Comparison of ENCODE assay signal across 1 cellular context in the genomic region with DNA sequence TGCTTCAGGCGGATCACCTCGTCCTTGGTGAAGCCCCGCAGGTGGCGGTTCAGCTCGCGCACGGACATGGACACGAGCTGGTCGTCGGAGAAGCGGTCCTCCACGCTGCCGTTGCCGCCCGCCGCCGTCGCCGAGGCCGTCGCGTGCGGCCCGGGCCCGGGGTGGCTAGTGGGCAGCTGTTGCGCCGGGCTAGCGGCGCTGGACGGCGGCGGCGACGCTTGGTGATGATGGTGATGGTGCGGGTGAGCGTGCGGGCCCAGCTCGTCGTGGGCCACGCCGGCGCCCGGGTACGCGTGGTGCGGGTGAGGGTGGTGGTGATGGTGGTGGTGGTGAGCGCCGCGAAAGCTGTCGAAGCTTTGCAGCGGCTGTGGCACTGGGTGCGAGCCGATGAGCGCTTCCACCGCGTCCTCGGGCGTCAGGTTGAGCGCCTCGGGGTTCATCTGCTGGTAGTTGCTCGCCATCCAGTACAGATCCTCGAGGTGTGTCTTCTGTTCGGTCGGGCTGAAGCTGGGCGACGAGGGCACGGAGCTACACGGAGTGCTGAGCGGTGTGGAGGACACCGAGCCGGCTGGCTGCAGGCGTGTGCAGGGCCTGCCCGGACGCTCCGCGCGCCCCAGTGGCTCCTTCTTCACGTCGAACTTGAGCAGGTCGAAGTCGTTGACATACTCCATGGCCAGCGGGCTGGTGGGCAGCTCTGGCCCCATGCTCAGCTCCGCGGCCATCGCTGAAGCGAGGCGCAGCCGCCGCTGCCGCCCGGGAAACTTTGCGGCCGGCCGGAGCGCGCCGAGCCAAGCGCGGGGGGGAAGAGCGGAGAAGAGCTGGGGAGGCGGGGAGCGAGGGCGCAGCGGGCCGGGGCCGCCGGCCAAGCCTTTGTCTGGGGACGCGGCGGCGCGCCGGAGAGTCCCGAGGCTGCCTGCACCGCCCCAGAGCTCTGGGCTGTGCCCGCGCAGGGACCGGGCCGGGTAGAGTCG.
TF ChIP-seq lines count a peak whose summit lies in the region.

No MANE protein-coding gene starts in this region.

TF ChIP-seq in HepG2, 621 proteins besides CTCF, POLR2A, EP300 and RAD21 (continued from another document and continues in another):
- TF ChIP-seq, protein P1, sequence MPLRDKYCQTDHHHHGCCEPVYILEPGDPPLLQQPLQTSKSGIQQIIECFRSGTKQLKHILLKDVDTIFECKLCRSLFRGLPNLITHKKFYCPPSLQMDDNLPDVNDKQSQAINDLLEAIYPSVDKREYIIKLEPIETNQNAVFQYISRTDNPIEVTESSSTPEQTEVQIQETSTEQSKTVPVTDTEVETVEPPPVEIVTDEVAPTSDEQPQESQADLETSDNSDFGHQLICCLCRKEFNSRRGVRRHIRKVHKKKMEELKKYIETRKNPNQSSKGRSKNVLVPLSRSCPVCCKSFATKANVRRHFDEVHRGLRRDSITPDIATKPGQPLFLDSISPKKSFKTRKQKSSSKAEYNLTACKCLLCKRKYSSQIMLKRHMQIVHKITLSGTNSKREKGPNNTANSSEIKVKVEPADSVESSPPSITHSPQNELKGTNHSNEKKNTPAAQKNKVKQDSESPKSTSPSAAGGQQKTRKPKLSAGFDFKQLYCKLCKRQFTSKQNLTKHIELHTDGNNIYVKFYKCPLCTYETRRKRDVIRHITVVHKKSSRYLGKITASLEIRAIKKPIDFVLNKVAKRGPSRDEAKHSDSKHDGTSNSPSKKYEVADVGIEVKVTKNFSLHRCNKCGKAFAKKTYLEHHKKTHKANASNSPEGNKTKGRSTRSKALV (CRISPR knock-in tag; IDR thresholded peaks at IDR 0.05) = peak; percentile 100
- TF ChIP-seq, protein P2, sequence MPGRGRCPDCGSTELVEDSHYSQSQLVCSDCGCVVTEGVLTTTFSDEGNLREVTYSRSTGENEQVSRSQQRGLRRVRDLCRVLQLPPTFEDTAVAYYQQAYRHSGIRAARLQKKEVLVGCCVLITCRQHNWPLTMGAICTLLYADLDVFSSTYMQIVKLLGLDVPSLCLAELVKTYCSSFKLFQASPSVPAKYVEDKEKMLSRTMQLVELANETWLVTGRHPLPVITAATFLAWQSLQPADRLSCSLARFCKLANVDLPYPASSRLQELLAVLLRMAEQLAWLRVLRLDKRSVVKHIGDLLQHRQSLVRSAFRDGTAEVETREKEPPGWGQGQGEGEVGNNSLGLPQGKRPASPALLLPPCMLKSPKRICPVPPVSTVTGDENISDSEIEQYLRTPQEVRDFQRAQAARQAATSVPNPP (CRISPR knock-in tag; IDR thresholded peaks at IDR 0.05) = no peak
- TF ChIP-seq SATB2 (CRISPR knock-in tag; IDR thresholded peaks at IDR 0.05) = 0 out of 2 replicates have a peak, but pooled peaks have one; percentile 11
- peak; percentile 5; the same call in 1 of the 2 replicates for TF ChIP-seq SALL2 (CRISPR knock-in tag; IDR thresholded peaks at IDR 0.05)
- TF ChIP-seq, protein P3, sequence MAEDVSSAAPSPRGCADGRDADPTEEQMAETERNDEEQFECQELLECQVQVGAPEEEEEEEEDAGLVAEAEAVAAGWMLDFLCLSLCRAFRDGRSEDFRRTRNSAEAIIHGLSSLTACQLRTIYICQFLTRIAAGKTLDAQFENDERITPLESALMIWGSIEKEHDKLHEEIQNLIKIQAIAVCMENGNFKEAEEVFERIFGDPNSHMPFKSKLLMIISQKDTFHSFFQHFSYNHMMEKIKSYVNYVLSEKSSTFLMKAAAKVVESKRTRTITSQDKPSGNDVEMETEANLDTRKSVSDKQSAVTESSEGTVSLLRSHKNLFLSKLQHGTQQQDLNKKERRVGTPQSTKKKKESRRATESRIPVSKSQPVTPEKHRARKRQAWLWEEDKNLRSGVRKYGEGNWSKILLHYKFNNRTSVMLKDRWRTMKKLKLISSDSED (CRISPR knock-in tag; IDR thresholded peaks at IDR 0.05) = no peak
- 0 out of 2 replicates have a peak, but pooled peaks have one; percentile 43 for TF ChIP-seq ZNF549 (CRISPR knock-in tag; IDR thresholded peaks at IDR 0.05)
- TF ChIP-seq ZNF556 (CRISPR knock-in tag; IDR thresholded peaks at IDR 0.05; ENCODE audit: borderline replicate concordance) = 0 out of 2 replicates have a peak, but pooled peaks have one; percentile 4
- no peak for TF ChIP-seq SRSF4 (IDR thresholded peaks at IDR 0.05; ENCODE audit: low read depth, low read length, poor library complexity, severe bottlenecking)
- peak; percentile 77; the same call in 1 of the 2 replicates for TF ChIP-seq ZNF777 (CRISPR knock-in tag; IDR thresholded peaks at IDR 0.05)
- TF ChIP-seq, protein P4, sequence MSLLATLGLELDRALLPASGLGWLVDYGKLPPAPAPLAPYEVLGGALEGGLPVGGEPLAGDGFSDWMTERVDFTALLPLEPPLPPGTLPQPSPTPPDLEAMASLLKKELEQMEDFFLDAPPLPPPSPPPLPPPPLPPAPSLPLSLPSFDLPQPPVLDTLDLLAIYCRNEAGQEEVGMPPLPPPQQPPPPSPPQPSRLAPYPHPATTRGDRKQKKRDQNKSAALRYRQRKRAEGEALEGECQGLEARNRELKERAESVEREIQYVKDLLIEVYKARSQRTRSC (CRISPR knock-in tag; IDR thresholded peaks at IDR 0.05; ENCODE audit: low read depth) = no peak
- TF ChIP-seq, protein P5, sequence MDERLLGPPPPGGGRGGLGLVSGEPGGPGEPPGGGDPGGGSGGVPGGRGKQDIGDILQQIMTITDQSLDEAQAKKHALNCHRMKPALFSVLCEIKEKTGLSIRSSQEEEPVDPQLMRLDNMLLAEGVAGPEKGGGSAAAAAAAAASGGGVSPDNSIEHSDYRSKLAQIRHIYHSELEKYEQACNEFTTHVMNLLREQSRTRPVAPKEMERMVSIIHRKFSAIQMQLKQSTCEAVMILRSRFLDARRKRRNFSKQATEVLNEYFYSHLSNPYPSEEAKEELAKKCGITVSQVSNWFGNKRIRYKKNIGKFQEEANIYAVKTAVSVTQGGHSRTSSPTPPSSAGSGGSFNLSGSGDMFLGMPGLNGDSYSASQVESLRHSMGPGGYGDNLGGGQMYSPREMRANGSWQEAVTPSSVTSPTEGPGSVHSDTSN (CRISPR knock-in tag; IDR thresholded peaks at IDR 0.05) = no peak
- TF ChIP-seq, protein P6, sequence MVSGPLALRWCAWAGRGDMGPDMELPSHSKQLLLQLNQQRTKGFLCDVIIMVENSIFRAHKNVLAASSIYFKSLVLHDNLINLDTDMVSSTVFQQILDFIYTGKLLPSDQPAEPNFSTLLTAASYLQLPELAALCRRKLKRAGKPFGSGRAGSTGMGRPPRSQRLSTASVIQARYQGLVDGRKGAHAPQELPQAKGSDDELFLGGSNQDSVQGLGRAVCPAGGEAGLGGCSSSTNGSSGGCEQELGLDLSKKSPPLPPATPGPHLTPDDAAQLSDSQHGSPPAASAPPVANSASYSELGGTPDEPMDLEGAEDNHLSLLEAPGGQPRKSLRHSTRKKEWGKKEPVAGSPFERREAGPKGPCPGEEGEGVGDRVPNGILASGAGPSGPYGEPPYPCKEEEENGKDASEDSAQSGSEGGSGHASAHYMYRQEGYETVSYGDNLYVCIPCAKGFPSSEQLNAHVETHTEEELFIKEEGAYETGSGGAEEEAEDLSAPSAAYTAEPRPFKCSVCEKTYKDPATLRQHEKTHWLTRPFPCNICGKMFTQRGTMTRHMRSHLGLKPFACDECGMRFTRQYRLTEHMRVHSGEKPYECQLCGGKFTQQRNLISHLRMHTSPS (CRISPR knock-in tag; IDR thresholded peaks at IDR 0.05; ENCODE audit: low read depth) = no peak
- TF ChIP-seq, protein P7, sequence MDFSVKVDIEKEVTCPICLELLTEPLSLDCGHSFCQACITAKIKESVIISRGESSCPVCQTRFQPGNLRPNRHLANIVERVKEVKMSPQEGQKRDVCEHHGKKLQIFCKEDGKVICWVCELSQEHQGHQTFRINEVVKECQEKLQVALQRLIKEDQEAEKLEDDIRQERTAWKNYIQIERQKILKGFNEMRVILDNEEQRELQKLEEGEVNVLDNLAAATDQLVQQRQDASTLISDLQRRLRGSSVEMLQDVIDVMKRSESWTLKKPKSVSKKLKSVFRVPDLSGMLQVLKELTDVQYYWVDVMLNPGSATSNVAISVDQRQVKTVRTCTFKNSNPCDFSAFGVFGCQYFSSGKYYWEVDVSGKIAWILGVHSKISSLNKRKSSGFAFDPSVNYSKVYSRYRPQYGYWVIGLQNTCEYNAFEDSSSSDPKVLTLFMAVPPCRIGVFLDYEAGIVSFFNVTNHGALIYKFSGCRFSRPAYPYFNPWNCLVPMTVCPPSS (IDR thresholded peaks at IDR 0.05) = no peak
- 0 out of 2 replicates have a peak, but pooled peaks have one; percentile 19 for TF ChIP-seq NFKB2 (CRISPR knock-in tag; IDR thresholded peaks at IDR 0.05; ENCODE audit: borderline replicate concordance)
- TF ChIP-seq, protein P8, sequence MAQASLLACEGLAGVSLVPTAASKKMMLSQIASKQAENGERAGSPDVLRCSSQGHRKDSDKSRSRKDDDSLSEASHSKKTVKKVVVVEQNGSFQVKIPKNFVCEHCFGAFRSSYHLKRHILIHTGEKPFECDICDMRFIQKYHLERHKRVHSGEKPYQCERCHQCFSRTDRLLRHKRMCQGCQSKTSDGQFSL (CRISPR knock-in tag; IDR thresholded peaks at IDR 0.05) = peak; percentile 69; the same call in 1 of the 2 replicates
- TF ChIP-seq HDAC6 (IDR thresholded peaks at IDR 0.05; ENCODE audit: low read depth, low read length) = 0 out of 2 replicates have a peak, but pooled peaks have one; percentile 55
- no peak for TF ChIP-seq NR1H2 (CRISPR knock-in tag; IDR thresholded peaks at IDR 0.05; ENCODE audit: borderline replicate concordance, low read depth)
- no peak for TF ChIP-seq ZNF550 (CRISPR knock-in tag; IDR thresholded peaks at IDR 0.05; ENCODE audit: borderline replicate concordance)
- TF ChIP-seq HOXD1 (CRISPR knock-in tag; IDR thresholded peaks at IDR 0.05) = 0 out of 2 replicates have a peak, but pooled peaks have one; percentile 39
- TF ChIP-seq ZNF563 (CRISPR knock-in tag; IDR thresholded peaks at IDR 0.05) = peak; percentile 34; the same call in 1 of the 2 replicates
- TF ChIP-seq DNMT3B (CRISPR knock-in tag; conservative IDR thresholded peaks at IDR 0.05) = no peak
- no peak; the same call in 1 of the 2 replicates for TF ChIP-seq FOXM1 (CRISPR knock-in tag; IDR thresholded peaks at IDR 0.05)
- 0 out of 2 replicates have a peak, but pooled peaks have one; percentile 36 for TF ChIP-seq PHF20 (CRISPR knock-in tag; IDR thresholded peaks at IDR 0.05)
- no peak for TF ChIP-seq ZBTB1 (CRISPR knock-in tag; IDR thresholded peaks at IDR 0.05; ENCODE audit: borderline replicate concordance)
- TF ChIP-seq, protein P9, sequence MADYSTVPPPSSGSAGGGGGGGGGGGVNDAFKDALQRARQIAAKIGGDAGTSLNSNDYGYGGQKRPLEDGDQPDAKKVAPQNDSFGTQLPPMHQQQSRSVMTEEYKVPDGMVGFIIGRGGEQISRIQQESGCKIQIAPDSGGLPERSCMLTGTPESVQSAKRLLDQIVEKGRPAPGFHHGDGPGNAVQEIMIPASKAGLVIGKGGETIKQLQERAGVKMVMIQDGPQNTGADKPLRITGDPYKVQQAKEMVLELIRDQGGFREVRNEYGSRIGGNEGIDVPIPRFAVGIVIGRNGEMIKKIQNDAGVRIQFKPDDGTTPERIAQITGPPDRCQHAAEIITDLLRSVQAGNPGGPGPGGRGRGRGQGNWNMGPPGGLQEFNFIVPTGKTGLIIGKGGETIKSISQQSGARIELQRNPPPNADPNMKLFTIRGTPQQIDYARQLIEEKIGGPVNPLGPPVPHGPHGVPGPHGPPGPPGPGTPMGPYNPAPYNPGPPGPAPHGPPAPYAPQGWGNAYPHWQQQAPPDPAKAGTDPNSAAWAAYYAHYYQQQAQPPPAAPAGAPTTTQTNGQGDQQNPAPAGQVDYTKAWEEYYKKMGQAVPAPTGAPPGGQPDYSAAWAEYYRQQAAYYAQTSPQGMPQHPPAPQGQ (CRISPR knock-in tag; IDR thresholded peaks at IDR 0.05; ENCODE audit: borderline replicate concordance) = no peak
- TF ChIP-seq ZFY (CRISPR knock-in tag; IDR thresholded peaks at IDR 0.05) = no peak
- no peak for TF ChIP-seq EHMT2 (IDR thresholded peaks at IDR 0.05; ENCODE audit: borderline replicate concordance, low read depth, low read length)
- TF ChIP-seq, protein P10, sequence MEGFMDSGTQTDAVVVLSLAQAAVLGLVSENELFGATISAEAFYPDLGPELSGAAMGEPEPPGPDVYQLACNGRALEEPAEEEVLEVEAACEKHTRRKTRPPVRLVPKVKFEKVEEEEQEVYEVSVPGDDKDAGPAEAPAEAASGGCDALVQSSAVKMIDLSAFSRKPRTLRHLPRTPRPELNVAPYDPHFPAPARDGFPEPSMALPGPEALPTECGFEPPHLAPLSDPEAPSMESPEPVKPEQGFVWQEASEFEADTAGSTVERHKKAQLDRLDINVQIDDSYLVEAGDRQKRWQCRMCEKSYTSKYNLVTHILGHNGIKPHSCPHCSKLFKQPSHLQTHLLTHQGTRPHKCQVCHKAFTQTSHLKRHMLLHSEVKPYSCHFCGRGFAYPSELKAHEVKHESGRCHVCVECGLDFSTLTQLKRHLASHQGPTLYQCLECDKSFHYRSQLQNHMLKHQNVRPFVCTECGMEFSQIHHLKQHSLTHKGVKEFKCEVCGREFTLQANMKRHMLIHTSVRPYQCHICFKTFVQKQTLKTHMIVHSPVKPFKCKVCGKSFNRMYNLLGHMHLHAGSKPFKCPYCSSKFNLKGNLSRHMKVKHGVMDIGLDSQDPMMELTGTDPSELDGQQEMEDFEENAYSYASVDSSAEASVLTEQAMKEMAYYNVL (CRISPR knock-in tag; IDR thresholded peaks at IDR 0.05; ENCODE audit: borderline replicate concordance) = 0 out of 2 replicates have a peak, but pooled peaks have one; percentile 3
- TF ChIP-seq, protein P11, sequence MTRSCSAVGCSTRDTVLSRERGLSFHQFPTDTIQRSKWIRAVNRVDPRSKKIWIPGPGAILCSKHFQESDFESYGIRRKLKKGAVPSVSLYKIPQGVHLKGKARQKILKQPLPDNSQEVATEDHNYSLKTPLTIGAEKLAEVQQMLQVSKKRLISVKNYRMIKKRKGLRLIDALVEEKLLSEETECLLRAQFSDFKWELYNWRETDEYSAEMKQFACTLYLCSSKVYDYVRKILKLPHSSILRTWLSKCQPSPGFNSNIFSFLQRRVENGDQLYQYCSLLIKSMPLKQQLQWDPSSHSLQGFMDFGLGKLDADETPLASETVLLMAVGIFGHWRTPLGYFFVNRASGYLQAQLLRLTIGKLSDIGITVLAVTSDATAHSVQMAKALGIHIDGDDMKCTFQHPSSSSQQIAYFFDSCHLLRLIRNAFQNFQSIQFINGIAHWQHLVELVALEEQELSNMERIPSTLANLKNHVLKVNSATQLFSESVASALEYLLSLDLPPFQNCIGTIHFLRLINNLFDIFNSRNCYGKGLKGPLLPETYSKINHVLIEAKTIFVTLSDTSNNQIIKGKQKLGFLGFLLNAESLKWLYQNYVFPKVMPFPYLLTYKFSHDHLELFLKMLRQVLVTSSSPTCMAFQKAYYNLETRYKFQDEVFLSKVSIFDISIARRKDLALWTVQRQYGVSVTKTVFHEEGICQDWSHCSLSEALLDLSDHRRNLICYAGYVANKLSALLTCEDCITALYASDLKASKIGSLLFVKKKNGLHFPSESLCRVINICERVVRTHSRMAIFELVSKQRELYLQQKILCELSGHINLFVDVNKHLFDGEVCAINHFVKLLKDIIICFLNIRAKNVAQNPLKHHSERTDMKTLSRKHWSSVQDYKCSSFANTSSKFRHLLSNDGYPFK (CRISPR knock-in tag; IDR thresholded peaks at IDR 0.05; ENCODE audit: borderline replicate concordance) = no peak
